1 cellular context compared by ENCODE assay signal in the genomic region with DNA sequence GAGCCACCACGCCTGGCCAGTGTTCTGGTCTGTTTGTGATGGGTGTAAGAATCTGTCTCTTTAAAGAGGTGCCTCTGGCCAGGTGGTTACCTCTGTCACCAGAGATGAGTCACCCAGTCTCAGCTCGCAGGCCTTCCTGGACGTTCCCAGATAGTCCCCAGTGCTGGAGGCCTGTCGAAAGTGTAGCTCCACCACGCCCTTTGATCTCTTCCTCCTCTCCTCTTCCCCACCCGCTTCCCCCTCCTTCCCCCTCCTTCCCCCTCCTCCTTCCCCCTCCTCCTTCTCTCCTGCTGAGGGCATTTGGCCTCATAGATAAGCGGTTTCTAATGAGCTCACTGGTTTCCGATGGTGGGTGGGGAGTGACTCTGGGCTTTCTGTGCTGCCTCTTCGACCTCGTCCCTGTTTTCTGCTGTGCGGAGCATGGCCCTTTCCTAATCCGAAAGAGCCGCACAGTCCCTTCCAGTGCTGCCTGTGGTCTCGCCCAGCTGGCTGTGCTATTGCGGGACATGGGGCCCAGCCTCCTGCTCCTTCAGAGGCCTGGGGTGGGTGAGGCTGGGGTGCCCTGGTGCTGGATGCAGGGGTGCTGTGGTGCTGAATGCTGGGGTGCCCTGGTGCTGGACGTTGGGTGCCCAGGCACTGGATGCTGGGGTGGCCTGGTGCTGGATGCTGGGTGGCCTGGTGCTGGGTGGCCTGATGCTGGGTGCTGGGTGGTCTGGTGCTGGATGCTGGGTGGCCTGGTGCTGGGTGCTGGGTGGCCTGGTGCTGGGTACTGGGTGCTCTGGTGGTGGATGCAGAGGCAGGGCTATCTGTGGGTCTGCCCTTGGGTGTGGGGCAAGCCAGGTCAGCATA.
TF ChIP-seq lines count a peak whose summit lies in the region.

No MANE protein-coding gene starts in this region.

TF ChIP-seq in K562, 482 proteins besides CTCF, POLR2A, EP300 and RAD21 (continued from another document and continues in another):
- TF ChIP-seq CHD1 (IDR thresholded peaks at IDR 0.05; ENCODE audit: low read length), result no peak
- TF ChIP-seq NUFIP1 (IDR thresholded peaks at IDR 0.05; ENCODE audit: partially characterized antibody), result no peak
- peak; percentile 68 for TF ChIP-seq KLF16 (IDR thresholded peaks at IDR 0.05)
- TF ChIP-seq ZNF431 (CRISPR knock-in tag; IDR thresholded peaks at IDR 0.05), result peak; percentile 83; the same call in 1 of the 2 replicates
- TF ChIP-seq HDGF (IDR thresholded peaks at IDR 0.05), result peak; percentile 95; the same call in 1 of the 2 replicates
- no peak for TF ChIP-seq PRMT5 (CRISPR knock-in tag; IDR thresholded peaks at IDR 0.05)
- no peak; the same call in 1 of the 2 replicates for TF ChIP-seq RUNX1 (IDR thresholded peaks at IDR 0.05; ENCODE audit: low read depth)
- 0 out of 2 replicates have a peak, but pooled peaks have one; percentile 17 for TF ChIP-seq XRCC5 (IDR thresholded peaks at IDR 0.05; ENCODE audit: low read depth, low read length)
- TF ChIP-seq, protein P1, sequence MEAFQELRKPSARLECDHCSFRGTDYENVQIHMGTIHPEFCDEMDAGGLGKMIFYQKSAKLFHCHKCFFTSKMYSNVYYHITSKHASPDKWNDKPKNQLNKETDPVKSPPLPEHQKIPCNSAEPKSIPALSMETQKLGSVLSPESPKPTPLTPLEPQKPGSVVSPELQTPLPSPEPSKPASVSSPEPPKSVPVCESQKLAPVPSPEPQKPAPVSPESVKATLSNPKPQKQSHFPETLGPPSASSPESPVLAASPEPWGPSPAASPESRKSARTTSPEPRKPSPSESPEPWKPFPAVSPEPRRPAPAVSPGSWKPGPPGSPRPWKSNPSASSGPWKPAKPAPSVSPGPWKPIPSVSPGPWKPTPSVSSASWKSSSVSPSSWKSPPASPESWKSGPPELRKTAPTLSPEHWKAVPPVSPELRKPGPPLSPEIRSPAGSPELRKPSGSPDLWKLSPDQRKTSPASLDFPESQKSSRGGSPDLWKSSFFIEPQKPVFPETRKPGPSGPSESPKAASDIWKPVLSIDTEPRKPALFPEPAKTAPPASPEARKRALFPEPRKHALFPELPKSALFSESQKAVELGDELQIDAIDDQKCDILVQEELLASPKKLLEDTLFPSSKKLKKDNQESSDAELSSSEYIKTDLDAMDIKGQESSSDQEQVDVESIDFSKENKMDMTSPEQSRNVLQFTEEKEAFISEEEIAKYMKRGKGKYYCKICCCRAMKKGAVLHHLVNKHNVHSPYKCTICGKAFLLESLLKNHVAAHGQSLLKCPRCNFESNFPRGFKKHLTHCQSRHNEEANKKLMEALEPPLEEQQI (IDR thresholded peaks at IDR 0.05), result no peak
- TF ChIP-seq BDP1 (IDR thresholded peaks at IDR 0.05; ENCODE audit: insufficient read depth, insufficient read length), result no peak
- TF ChIP-seq, protein P2, sequence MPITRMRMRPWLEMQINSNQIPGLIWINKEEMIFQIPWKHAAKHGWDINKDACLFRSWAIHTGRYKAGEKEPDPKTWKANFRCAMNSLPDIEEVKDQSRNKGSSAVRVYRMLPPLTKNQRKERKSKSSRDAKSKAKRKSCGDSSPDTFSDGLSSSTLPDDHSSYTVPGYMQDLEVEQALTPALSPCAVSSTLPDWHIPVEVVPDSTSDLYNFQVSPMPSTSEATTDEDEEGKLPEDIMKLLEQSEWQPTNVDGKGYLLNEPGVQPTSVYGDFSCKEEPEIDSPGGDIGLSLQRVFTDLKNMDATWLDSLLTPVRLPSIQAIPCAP (CRISPR knock-in tag; IDR thresholded peaks at IDR 0.05; ENCODE audit: borderline replicate concordance), result no peak
- no peak for TF ChIP-seq NFXL1 (CRISPR knock-in tag; IDR thresholded peaks at IDR 0.05)
- TF ChIP-seq HNRNPUL1 (IDR thresholded peaks at IDR 0.05; ENCODE audit: low read length), result no peak
- 0 out of 2 replicates have a peak, but pooled peaks have one; percentile 77 for TF ChIP-seq CBFB (CRISPR knock-in tag; IDR thresholded peaks at IDR 0.05)
- TF ChIP-seq ZNF311 (CRISPR knock-in tag; IDR thresholded peaks at IDR 0.05), result no peak
- no peak for TF ChIP-seq DNMT1 (IDR thresholded peaks at IDR 0.05)
- TF ChIP-seq ZKSCAN3 (CRISPR knock-in tag; IDR thresholded peaks at IDR 0.05), result no peak
- TF ChIP-seq TRIM24 (IDR thresholded peaks at IDR 0.05), result peak in 1 of 2 experiments; percentile 69; a peak in 3 of 4 replicates
- TF ChIP-seq TAF15 (IDR thresholded peaks at IDR 0.05; ENCODE audit: low read depth, low read length), result no peak
- peak; percentile 72 for TF ChIP-seq ZNF583 (CRISPR knock-in tag; IDR thresholded peaks at IDR 0.05)
- no peak for TF ChIP-seq ZNF75A (CRISPR knock-in tag; IDR thresholded peaks at IDR 0.05)
- TF ChIP-seq ETV6 (IDR thresholded peaks at IDR 0.05; ENCODE audit: borderline replicate concordance in 1 of 2, low read depth in 2 of 2, low read length in 1 of 2), result peak in 1 of 2 experiments; percentile 32; a peak in 1 of 4 replicates
- no peak for TF ChIP-seq ETV6 (CRISPR knock-in tag; IDR thresholded peaks at IDR 0.05; ENCODE audit: borderline replicate concordance)
- no peak; the same call in 1 of the 2 replicates for TF ChIP-seq MIER1 (IDR thresholded peaks at IDR 0.05; ENCODE audit: low read depth)
- TF ChIP-seq SMARCE1 (IDR thresholded peaks at IDR 0.05), result peak; percentile 84
- TF ChIP-seq HLTF (IDR thresholded peaks at IDR 0.05), result no peak
- TF ChIP-seq ZBTB8A (IDR thresholded peaks at IDR 0.05; ENCODE audit: partially characterized antibody), result no peak
- TF ChIP-seq, protein P3, sequence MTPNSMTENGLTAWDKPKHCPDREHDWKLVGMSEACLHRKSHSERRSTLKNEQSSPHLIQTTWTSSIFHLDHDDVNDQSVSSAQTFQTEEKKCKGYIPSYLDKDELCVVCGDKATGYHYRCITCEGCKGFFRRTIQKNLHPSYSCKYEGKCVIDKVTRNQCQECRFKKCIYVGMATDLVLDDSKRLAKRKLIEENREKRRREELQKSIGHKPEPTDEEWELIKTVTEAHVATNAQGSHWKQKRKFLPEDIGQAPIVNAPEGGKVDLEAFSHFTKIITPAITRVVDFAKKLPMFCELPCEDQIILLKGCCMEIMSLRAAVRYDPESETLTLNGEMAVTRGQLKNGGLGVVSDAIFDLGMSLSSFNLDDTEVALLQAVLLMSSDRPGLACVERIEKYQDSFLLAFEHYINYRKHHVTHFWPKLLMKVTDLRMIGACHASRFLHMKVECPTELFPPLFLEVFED (CRISPR knock-in tag; conservative IDR thresholded peaks at IDR 0.05), result peak; percentile 71; the same call in 1 of the 2 replicates
- no peak for TF ChIP-seq MED1 (CRISPR knock-in tag; IDR thresholded peaks at IDR 0.05; ENCODE audit: borderline replicate concordance)
- TF ChIP-seq, protein P4, sequence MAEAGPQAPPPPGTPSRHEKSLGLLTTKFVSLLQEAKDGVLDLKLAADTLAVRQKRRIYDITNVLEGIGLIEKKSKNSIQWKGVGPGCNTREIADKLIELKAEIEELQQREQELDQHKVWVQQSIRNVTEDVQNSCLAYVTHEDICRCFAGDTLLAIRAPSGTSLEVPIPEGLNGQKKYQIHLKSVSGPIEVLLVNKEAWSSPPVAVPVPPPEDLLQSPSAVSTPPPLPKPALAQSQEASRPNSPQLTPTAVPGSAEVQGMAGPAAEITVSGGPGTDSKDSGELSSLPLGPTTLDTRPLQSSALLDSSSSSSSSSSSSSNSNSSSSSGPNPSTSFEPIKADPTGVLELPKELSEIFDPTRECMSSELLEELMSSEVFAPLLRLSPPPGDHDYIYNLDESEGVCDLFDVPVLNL (CRISPR knock-in tag; IDR thresholded peaks at IDR 0.05; ENCODE audit: low read depth), result no peak
- TF ChIP-seq ZBED1 (IDR thresholded peaks at IDR 0.05), result no peak; the same call in 1 of the 2 replicates
- TF ChIP-seq POLR3A (IDR thresholded peaks at IDR 0.05; ENCODE audit: borderline replicate concordance, extremely low read depth, insufficient read depth, insufficient read length), result no peak
- TF ChIP-seq CBFA2T3 (IDR thresholded peaks at IDR 0.05), result peak; percentile 91
- TF ChIP-seq, protein P5, sequence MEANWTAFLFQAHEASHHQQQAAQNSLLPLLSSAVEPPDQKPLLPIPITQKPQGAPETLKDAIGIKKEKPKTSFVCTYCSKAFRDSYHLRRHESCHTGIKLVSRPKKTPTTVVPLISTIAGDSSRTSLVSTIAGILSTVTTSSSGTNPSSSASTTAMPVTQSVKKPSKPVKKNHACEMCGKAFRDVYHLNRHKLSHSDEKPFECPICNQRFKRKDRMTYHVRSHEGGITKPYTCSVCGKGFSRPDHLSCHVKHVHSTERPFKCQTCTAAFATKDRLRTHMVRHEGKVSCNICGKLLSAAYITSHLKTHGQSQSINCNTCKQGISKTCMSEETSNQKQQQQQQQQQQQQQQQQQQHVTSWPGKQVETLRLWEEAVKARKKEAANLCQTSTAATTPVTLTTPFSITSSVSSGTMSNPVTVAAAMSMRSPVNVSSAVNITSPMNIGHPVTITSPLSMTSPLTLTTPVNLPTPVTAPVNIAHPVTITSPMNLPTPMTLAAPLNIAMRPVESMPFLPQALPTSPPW (CRISPR knock-in tag; IDR thresholded peaks at IDR 0.05), result peak; percentile 100
- no peak for TF ChIP-seq ZNF76 (CRISPR knock-in tag; IDR thresholded peaks at IDR 0.05; ENCODE audit: borderline replicate concordance)
- TF ChIP-seq, protein P6, sequence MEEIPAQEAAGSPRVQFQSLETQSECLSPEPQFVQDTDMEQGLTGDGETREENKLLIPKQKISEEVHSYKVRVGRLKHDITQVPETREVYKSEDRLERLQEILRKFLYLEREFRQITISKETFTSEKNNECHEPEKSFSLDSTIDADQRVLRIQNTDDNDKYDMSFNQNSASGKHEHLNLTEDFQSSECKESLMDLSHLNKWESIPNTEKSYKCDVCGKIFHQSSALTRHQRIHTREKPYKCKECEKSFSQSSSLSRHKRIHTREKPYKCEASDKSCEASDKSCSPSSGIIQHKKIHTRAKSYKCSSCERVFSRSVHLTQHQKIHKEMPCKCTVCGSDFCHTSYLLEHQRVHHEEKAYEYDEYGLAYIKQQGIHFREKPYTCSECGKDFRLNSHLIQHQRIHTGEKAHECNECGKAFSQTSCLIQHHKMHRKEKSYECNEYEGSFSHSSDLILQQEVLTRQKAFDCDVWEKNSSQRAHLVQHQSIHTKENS (CRISPR knock-in tag; IDR thresholded peaks at IDR 0.05), result no peak
- no peak for TF ChIP-seq SLC30A9 (CRISPR knock-in tag; IDR thresholded peaks at IDR 0.05)
- TF ChIP-seq CEBPB (tag; IDR thresholded peaks at IDR 0.05), result peak; percentile 44; the same call in 1 of the 2 replicates
- TF ChIP-seq, protein P7, sequence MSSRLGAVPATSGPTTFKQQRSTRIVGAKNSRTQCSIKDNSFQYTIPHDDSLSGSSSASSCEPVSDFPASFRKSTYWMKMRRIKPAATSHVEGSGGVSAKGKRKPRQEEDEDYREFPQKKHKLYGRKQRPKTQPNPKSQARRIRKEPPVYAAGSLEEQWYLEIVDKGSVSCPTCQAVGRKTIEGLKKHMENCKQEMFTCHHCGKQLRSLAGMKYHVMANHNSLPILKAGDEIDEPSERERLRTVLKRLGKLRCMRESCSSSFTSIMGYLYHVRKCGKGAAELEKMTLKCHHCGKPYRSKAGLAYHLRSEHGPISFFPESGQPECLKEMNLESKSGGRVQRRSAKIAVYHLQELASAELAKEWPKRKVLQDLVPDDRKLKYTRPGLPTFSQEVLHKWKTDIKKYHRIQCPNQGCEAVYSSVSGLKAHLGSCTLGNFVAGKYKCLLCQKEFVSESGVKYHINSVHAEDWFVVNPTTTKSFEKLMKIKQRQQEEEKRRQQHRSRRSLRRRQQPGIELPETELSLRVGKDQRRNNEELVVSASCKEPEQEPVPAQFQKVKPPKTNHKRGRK (tag; IDR thresholded peaks at IDR 0.05), result no peak
- TF ChIP-seq HSF4 (CRISPR knock-in tag; IDR thresholded peaks at IDR 0.05; ENCODE audit: borderline replicate concordance), result no peak
- no peak for TF ChIP-seq HOXB6 (CRISPR knock-in tag; IDR thresholded peaks at IDR 0.05; ENCODE audit: borderline replicate concordance)
- TF ChIP-seq, protein P8, sequence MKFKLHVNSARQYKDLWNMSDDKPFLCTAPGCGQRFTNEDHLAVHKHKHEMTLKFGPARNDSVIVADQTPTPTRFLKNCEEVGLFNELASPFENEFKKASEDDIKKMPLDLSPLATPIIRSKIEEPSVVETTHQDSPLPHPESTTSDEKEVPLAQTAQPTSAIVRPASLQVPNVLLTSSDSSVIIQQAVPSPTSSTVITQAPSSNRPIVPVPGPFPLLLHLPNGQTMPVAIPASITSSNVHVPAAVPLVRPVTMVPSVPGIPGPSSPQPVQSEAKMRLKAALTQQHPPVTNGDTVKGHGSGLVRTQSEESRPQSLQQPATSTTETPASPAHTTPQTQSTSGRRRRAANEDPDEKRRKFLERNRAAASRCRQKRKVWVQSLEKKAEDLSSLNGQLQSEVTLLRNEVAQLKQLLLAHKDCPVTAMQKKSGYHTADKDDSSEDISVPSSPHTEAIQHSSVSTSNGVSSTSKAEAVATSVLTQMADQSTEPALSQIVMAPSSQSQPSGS (CRISPR knock-in tag; IDR thresholded peaks at IDR 0.05), result no peak
- TF ChIP-seq, protein P9, sequence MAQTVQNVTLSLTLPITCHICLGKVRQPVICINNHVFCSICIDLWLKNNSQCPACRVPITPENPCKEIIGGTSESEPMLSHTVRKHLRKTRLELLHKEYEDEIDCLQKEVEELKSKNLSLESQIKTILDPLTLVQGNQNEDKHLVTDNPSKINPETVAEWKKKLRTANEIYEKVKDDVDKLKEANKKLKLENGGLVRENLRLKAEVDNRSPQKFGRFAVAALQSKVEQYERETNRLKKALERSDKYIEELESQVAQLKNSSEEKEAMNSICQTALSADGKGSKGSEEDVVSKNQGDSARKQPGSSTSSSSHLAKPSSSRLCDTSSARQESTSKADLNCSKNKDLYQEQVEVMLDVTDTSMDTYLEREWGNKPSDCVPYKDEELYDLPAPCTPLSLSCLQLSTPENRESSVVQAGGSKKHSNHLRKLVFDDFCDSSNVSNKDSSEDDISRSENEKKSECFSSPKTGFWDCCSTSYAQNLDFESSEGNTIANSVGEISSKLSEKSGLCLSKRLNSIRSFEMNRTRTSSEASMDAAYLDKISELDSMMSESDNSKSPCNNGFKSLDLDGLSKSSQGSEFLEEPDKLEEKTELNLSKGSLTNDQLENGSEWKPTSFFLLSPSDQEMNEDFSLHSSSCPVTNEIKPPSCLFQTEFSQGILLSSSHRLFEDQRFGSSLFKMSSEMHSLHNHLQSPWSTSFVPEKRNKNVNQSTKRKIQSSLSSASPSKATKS (CRISPR knock-in tag; IDR thresholded peaks at IDR 0.05), result no peak
- no peak for TF ChIP-seq FUS (optimal IDR thresholded peaks at IDR 0.05; ENCODE audit: low read depth, low read length)
- TF ChIP-seq, protein P10, sequence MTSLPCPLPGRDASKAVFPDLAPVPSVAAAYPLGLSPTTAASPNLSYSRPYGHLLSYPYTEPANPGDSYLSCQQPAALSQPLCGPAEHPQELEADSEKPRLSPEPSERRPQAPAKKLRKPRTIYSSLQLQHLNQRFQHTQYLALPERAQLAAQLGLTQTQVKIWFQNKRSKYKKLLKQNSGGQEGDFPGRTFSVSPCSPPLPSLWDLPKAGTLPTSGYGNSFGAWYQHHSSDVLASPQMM (CRISPR knock-in tag; IDR thresholded peaks at IDR 0.05), result no peak
- no peak for TF ChIP-seq ZNF143 (CRISPR knock-in tag; IDR thresholded peaks at IDR 0.05)
- peak; percentile 60; the same call in 1 of the 2 replicates for TF ChIP-seq DMBX1 (CRISPR knock-in tag; IDR thresholded peaks at IDR 0.05; ENCODE audit: borderline replicate concordance)
